ENCODE assay signal across 17 cellular contexts in genomic region chr4:78439328-78439727, GRCh38.
A peak's percentile ranks its signal among the peaks of the same experiment; 100 is the strongest.
DNase-seq lines count a peak whose midpoint lies in the region; ATAC-seq, FAIRE-seq and TF ChIP-seq lines count a peak whose summit lies in the region.
"Had no signal": no experiment of that assay in that cellular context is flagged by ENCODE, and none has a peak within 500 bp of the region (broad histone marks: within the 10 kb centered on the region; RNA-seq: fewer than 3 reads in every experiment).

No MANE protein-coding gene starts in this region.

- ATAC-seq in SK-N-SH treated with all-trans-retinoic acid at 6 μM for 48 hours: peak; percentile 59; the same call in 2 of the 3 replicates
- ATAC-seq: PC-3 had no signal

- DNase-seq in HCEC 1CT (peak; percentile 26), epithelial cell of esophagus (ENCODE audit: low read depth) (peak; percentile 31), urothelium cell line (ENCODE audit: low spot score) (peak; percentile 26), GM19238 (ENCODE audit: insufficient read length, low spot score) (no peak), DMS153 treated with DMSO at 0.1 percent for 48 hours (lab: John Stamatoyannopoulos, UW; ENCODE audit: unreplicated experiment) (no peak), NCI-H1694 treated with DMSO at 0.1 percent for 48 hours (lab: John Stamatoyannopoulos, UW) (no peak)
- DNase-seq: BE2C; CD4-positive, alpha-beta memory T cell; NCI-H1048; NCI-H146; NCI-H2107; NCI-H345; NCI-H69; PC-3 had no signal

- no peak overlapping the region for H3K4me3 ChIP-seq in epithelial cell of esophagus (ENCODE audit: low read length)

- TF ChIP-seq CTCF in epithelial cell of esophagus (IDR thresholded peaks at IDR 0.05; ENCODE audit: insufficient read depth, low read depth, low read length, missing control alignments): no peak

- no peak for FAIRE-seq in urothelium cell line (lab: Jason Lieb, UNC)
- FAIRE-seq: GM19239, HTR-8/SVneo had no signal

TF ChIP-seq in SK-N-SH treated with all-trans-retinoic acid at 6 μM for 48 hours, 23 proteins besides CTCF, POLR2A, EP300 and RAD21:
- TF ChIP-seq POU6F1 (CRISPR knock-in tag; IDR thresholded peaks at IDR 0.05; ENCODE audit: borderline replicate concordance, low read depth): no peak
- no peak for TF ChIP-seq ISL1 (CRISPR knock-in tag; IDR thresholded peaks at IDR 0.05)
- TF ChIP-seq ZNF70 (CRISPR knock-in tag; IDR thresholded peaks at IDR 0.05): no peak
- TF ChIP-seq CREB5 (CRISPR knock-in tag; IDR thresholded peaks at IDR 0.05; ENCODE audit: low read depth): no peak
- TF ChIP-seq ZFP30 (CRISPR knock-in tag; IDR thresholded peaks at IDR 0.05): no peak
- no peak for TF ChIP-seq TOX (CRISPR knock-in tag; IDR thresholded peaks at IDR 0.05; ENCODE audit: borderline replicate concordance)
- no peak for TF ChIP-seq CSRNP3 (CRISPR knock-in tag; IDR thresholded peaks at IDR 0.05)
- TF ChIP-seq RARB (CRISPR knock-in tag; IDR thresholded peaks at IDR 0.05): no peak
- no peak for TF ChIP-seq SNAI2 (CRISPR knock-in tag; IDR thresholded peaks at IDR 0.05)
- TF ChIP-seq ZNF565 (CRISPR knock-in tag; conservative IDR thresholded peaks at IDR 0.05; ENCODE audit: low read depth): no peak
- TF ChIP-seq CSDC2 (CRISPR knock-in tag; IDR thresholded peaks at IDR 0.05): no peak
- no peak for TF ChIP-seq PATZ1 (CRISPR knock-in tag; IDR thresholded peaks at IDR 0.05; ENCODE audit: borderline replicate concordance)
- no peak for TF ChIP-seq ZFP3 (CRISPR knock-in tag; IDR thresholded peaks at IDR 0.05)
- TF ChIP-seq PPARA (CRISPR knock-in tag; IDR thresholded peaks at IDR 0.05; ENCODE audit: borderline replicate concordance): no peak
- no peak for TF ChIP-seq ESRRG (CRISPR knock-in tag; IDR thresholded peaks at IDR 0.05)
- TF ChIP-seq, protein P1, sequence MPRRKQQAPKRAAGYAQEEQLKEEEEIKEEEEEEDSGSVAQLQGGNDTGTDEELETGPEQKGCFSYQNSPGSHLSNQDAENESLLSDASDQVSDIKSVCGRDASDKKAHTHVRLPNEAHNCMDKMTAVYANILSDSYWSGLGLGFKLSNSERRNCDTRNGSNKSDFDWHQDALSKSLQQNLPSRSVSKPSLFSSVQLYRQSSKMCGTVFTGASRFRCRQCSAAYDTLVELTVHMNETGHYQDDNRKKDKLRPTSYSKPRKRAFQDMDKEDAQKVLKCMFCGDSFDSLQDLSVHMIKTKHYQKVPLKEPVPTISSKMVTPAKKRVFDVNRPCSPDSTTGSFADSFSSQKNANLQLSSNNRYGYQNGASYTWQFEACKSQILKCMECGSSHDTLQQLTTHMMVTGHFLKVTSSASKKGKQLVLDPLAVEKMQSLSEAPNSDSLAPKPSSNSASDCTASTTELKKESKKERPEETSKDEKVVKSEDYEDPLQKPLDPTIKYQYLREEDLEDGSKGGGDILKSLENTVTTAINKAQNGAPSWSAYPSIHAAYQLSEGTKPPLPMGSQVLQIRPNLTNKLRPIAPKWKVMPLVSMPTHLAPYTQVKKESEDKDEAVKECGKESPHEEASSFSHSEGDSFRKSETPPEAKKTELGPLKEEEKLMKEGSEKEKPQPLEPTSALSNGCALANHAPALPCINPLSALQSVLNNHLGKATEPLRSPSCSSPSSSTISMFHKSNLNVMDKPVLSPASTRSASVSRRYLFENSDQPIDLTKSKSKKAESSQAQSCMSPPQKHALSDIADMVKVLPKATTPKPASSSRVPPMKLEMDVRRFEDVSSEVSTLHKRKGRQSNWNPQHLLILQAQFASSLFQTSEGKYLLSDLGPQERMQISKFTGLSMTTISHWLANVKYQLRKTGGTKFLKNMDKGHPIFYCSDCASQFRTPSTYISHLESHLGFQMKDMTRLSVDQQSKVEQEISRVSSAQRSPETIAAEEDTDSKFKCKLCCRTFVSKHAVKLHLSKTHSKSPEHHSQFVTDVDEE (CRISPR knock-in tag; IDR thresholded peaks at IDR 0.05): no peak
- no peak for TF ChIP-seq BACH2 (CRISPR knock-in tag; IDR thresholded peaks at IDR 0.05; ENCODE audit: borderline replicate concordance)
- TF ChIP-seq GLIS3 (CRISPR knock-in tag; IDR thresholded peaks at IDR 0.05): no peak
- TF ChIP-seq ZC3H10 (CRISPR knock-in tag; IDR thresholded peaks at IDR 0.05): no peak

Comparison
In these comparisons a context has a peak if more than half of its experiments do, and no peak if none do; other contexts are left out.
1. DNase-seq: peak in HCEC 1CT (single experiment), epithelial cell of esophagus (single experiment) and urothelium cell line (single experiment); none in GM19238 (single experiment), DMS153 treated with DMSO at 0.1 percent for 48 hours (single experiment) and NCI-H1694 treated with DMSO at 0.1 percent for 48 hours (single experiment).